Comparison of ENCODE assay signal across 11 cellular contexts in genomic region chr7:99140813-99141212, GRCh38. TPM values are rescaled to one million over a fixed set of nuclear protein-coding genes. Genes with fewer than 3 reads are reported as not detected.
DNase-seq lines count a peak whose midpoint lies in the region; ATAC-seq and TF ChIP-seq lines count a peak whose summit lies in the region.
"Had no signal": no experiment of that assay in that cellular context is flagged by ENCODE, and none has a peak within 500 bp of the region (broad histone marks: within the 10 kb centered on the region; RNA-seq: fewer than 3 reads in every experiment).

No MANE protein-coding gene starts in this region.

- no peak for ATAC-seq in left cardiac atrium
- ATAC-seq in upper lobe of right lung: no peak
- no peak for ATAC-seq in GM19351 (IDR thresholded peaks at IDR 0.05; ENCODE audit: unreplicated experiment)

- H3K4me3 ChIP-seq in cardiac muscle cell (no peak overlapping the region), mesodermal cell (ENCODE audit: extremely low read depth, insufficient read depth, low read length, poor library complexity, severe bottlenecking) (peak overlapping the region; percentile 76), upper lobe of right lung (peak overlapping the region; percentile 88)

- no peaks in the 10 kb centered on the region for H3K9me3 Mint-ChIP-seq in MCF 10A (ENCODE audit: unreplicated experiment)
- H3K9me3 Mint-ChIP-seq: activated naive CD8-positive, alpha-beta T cell treated with anti-CD3 and anti-CD28 coated beads, Interleukin-2, amount 10 ng/mL, durations not matched to agents 7 days and 5 days had no signal

- POLR2A ChIA-PET in MCF 10A (lab: Yijun Ruan, JAX): interaction anchor here (0.7 to 2.6 kb wide), 10 partner anchors 11 to 262 kb away, joined by 3 to 22 read pairs (median 8); partner anchors contain the start of gene TRRAP

- WGBS in mesodermal cell (ENCODE audit: insufficient coverage in 2 of 2), 2 experiments: 83 to 95% methylated on average over 1 to 6 of the region's 6 CpGs

- no peaks in the 10 kb centered on the region for H3K27me3 Mint-ChIP-seq in MCF 10A (ENCODE audit: insufficient read depth, unreplicated experiment)
- H3K27me3 Mint-ChIP-seq: activated naive CD8-positive, alpha-beta T cell treated with anti-CD3 and anti-CD28 coated beads, Interleukin-2, amount 10 ng/mL, durations not matched to agents 7 days and 5 days had no signal

- H3K36me3 Mint-ChIP-seq in MCF 10A (ENCODE audit: insufficient read depth, unreplicated experiment): peaks cover 5% of the 10 kb centered on the region

- peak overlapping the region; percentile 76 for H3K27ac Mint-ChIP-seq in MCF 10A (ENCODE audit: low read depth, unreplicated experiment)
- H3K27ac Mint-ChIP-seq: activated naive CD8-positive, alpha-beta T cell treated with anti-CD3 and anti-CD28 coated beads, Interleukin-2, amount 10 ng/mL, durations not matched to agents 7 days and 5 days had no signal

- H3K4me3 Mint-ChIP-seq in MCF 10A (ENCODE audit: unreplicated experiment): peak overlapping the region; percentile 92

- no peaks in the 10 kb centered on the region for H3K9me3 ChIP-seq in cardiac muscle cell (ENCODE audit: low read depth)
- H3K9me3 ChIP-seq in mesodermal cell (ENCODE audit: control insufficient read depth, low read length): no peaks in the 10 kb centered on the region
- H3K9me3 ChIP-seq in upper lobe of right lung: no peaks in the 10 kb centered on the region

- TSS peak; percentile 20 for BruUV-seq in MCF 10A (replicated peaks; lab: Mats Ljungman, UMichigan)

- H3K27me3 ChIP-seq in cardiac muscle cell: no peaks in the 10 kb centered on the region
- H3K27me3 ChIP-seq in upper lobe of right lung: no peaks in the 10 kb centered on the region

- CTCF ChIA-PET in MCF 10A (lab: Yijun Ruan, JAX): interaction anchor here (0.6 kb wide), 1 partner anchor 84 kb away, joined by 3 read pairs; no protein-coding TSS in a partner anchor

- no peak for TF ChIP-seq CTCF in cardiac muscle cell (IDR thresholded peaks at IDR 0.05; ENCODE audit: low read depth, low read length)
- TF ChIP-seq CTCF in MCF 10A (IDR thresholded peaks at IDR 0.05; ENCODE audit: unreplicated experiment): no peak
- no peak for TF ChIP-seq CTCF in upper lobe of right lung (IDR thresholded peaks at IDR 0.05)

- peaks cover 42% of the 10 kb centered on the region for H3K4me1 Mint-ChIP-seq in MCF 10A (ENCODE audit: insufficient read depth, unreplicated experiment)

- intact Hi-C loops in left cardiac atrium (cut with DNase I) (loop anchor here in 1 of 2 donors (10.0 kb wide), 1 partner anchor 86 kb away; no protein-coding TSS in a partner anchor), MCF 10A (cut with micrococcal nuclease) (loop anchor here (5.0 kb wide), 1 partner anchor 81 kb away; no protein-coding TSS in a partner anchor), upper lobe of right lung (cut with DNase I) (no loop called here)

- DNase-seq in cardiac muscle cell (ENCODE audit: low read depth in 1 of 2, low spot score in 1 of 2) (no peak), left cardiac atrium (no peak), MCF 10A (ENCODE audit: unreplicated experiment) (no peak), upper lobe of right lung (no peak), NCI-H2081 (lab: John Stamatoyannopoulos, UW) (no peak), putamen (ENCODE audit: low spot score) (no peak)
- DNase-seq: activated naive CD8-positive, alpha-beta T cell treated with anti-CD3 and anti-CD28 coated beads, Interleukin-2, amount 10 ng/mL, durations not matched to agents 7 days and 5 days; NCI-H1417; SW 1271 had no signal

- H3K4me1 ChIP-seq in cardiac muscle cell (ENCODE audit: low read depth) (peaks cover 23% of the 10 kb centered on the region), mesodermal cell (ENCODE audit: control insufficient read depth, insufficient read depth, low read length, poor library complexity, severe bottlenecking) (peaks cover 29% of the 10 kb centered on the region), upper lobe of right lung (peaks cover 61% of the 10 kb centered on the region)

- H3K36me3 ChIP-seq in cardiac muscle cell (no peaks in the 10 kb centered on the region), mesodermal cell (ENCODE audit: control insufficient read depth, insufficient read depth, low read length) (peaks cover 10% of the 10 kb centered on the region), upper lobe of right lung (no peaks in the 10 kb centered on the region)

- H3K27ac ChIP-seq in cardiac muscle cell (peak overlapping the region; percentile 88), mesodermal cell (ENCODE audit: low read depth, low read length, severe bottlenecking) (peak overlapping the region; percentile 6), upper lobe of right lung (peak overlapping the region; percentile 90)

RNA-seq across cellular contexts. Expression of gene SMURF1, which starts 3.1 kb away (rescaled TPM):
- 17.5 and 24.5 TPM in 2 replicates for total RNA-seq in cardiac muscle cell
- 11.9 and 18.5 TPM in 2 replicates for polyA plus RNA-seq in cardiac muscle cell
- 10 to 100 TPM; 11.2 to 15.7 TPM for total RNA-seq in left cardiac atrium
- 19.9 and 20.3 TPM in 2 replicates for total RNA-seq in MCF 10A (2022)
- polyA plus RNA-seq in mesodermal cell (2013, experiment 1 of 2): 21.5 TPM
- 18.9 TPM for polyA plus RNA-seq in mesodermal cell (2013, experiment 2 of 2)
- total RNA-seq in upper lobe of right lung: 35.0 TPM

Comparison
In these comparisons a context has a peak if more than half of its experiments do, and no peak if none do; other contexts are left out.
1. H3K27ac ChIP-seq: peak in every context shown above with its lines; median percentile 90 in upper lobe of right lung; 88 in cardiac muscle cell; 6 in mesodermal cell.